11 cellular contexts compared by ENCODE assay signal in genomic region chr10:42951486-42952251, GRCh38.
DNase-seq lines count a peak whose midpoint lies in the region; ATAC-seq and TF ChIP-seq lines count a peak whose summit lies in the region.
"Had no signal": no experiment of that assay in that cellular context is flagged by ENCODE, and none has a peak within 500 bp of the region (broad histone marks: within the 10 kb centered on the region; RNA-seq: fewer than 3 reads in every experiment).

No MANE protein-coding gene starts in this region.

- H3K27ac ChIP-seq in RWPE2 (ENCODE audit: poor library complexity, severe bottlenecking) (no peak overlapping the region), heart left ventricle (peak overlapping the region in 7 of 12 donors; percentile 0 to 51 (median 25))

- H3K27ac Mint-ChIP-seq in Calu3 (ENCODE audit: unreplicated experiment) (no peak overlapping the region), neural crest cell (ENCODE audit: unreplicated experiment) (no peak overlapping the region)
- H3K27ac Mint-ChIP-seq: activated naive CD4-positive, alpha-beta T cell treated with anti-CD3 and anti-CD28 coated beads, Interleukin-2, amount 50 U/mL, for 72 hours had no signal

- CTCF ChIA-PET in Calu3 (lab: Charles Lee), result interaction anchor here (1.0 kb wide), 1 partner anchor 153 kb away, joined by 3 read pairs; no protein-coding TSS in a partner anchor

- 6 to 19% (median 14%) methylated on average over 25 to 39 of the region's 39 CpGs for WGBS in heart left ventricle, 4 donors

- TF ChIP-seq POLR2A in heart left ventricle (IDR thresholded peaks at IDR 0.05), result no peak

- intact Hi-C loops in Calu3 (cut with micrococcal nuclease; ENCODE audit: unreplicated experiment), result no loop called here
- intact Hi-C loops in heart left ventricle (cut with DNase I), result loop anchor here in 1 of 10 donors (10.0 kb wide), 1 partner anchor 123 kb away; the partner anchor contains the start of gene RET

- peak; percentile 35 for DNase-seq in Calu3
- no peak for DNase-seq in RWPE2 (ENCODE audit: low spot score)
- DNase-seq in heart left ventricle, result peak in 4 of 5 donors; percentile 62 to 74 (median 70)
- no peak for DNase-seq in neural crest cell (ENCODE audit: low read depth, low spot score)
- DNase-seq in NCI-H1436 treated with DMSO at 0.1 percent for 48 hours (lab: John Stamatoyannopoulos, UW), result no peak
- DNase-seq in NCI-H526 treated with DMSO at 0.1 percent for 48 hours (lab: John Stamatoyannopoulos, UW), result no peak
- no peak for DNase-seq in activated CD4-positive, CD25-positive, alpha-beta regulatory T cell treated with anti-CD3 and anti-CD28 coated beads, Interleukin-2, amount 50 U/mL, for 72 hours
- no peak for DNase-seq in HuH-7 (ENCODE audit: low spot score)
- DNase-seq: C1 segment of cervical spinal cord, T-helper 2 cell had no signal

- H3K27me3 ChIP-seq in RWPE2 (ENCODE audit: insufficient read depth, poor library complexity, severe bottlenecking) (peaks cover 9% of the 10 kb centered on the region), heart left ventricle (peaks cover 0 to 26% (median 10%) of the 10 kb centered on the region in 9 donors)

- TF ChIP-seq CTCF in Calu3 (IDR thresholded peaks at IDR 0.05; ENCODE audit: unreplicated experiment) (no peak), RWPE2 (IDR thresholded peaks at IDR 0.05; ENCODE audit: poor library complexity, severe bottlenecking) (no peak), heart left ventricle (IDR thresholded peaks at IDR 0.05) (no peak), neural crest cell (conservative IDR thresholded peaks at IDR 0.05) (no peak)

- H3K9me3 ChIP-seq in RWPE2 (ENCODE audit: severe bottlenecking) (no peaks in the 10 kb centered on the region), heart left ventricle (peaks cover 0 to 13% (median 0%) of the 10 kb centered on the region in 12 donors)

- H3K36me3 ChIP-seq in RWPE2 (ENCODE audit: low read depth) (no peaks in the 10 kb centered on the region), heart left ventricle (no peaks in the 10 kb centered on the region)

- ATAC-seq in RWPE2 (ENCODE audit: low read depth) (peak; percentile 41), heart left ventricle (peak in 3 of 4 donors; percentile 42 to 83 (median 69))
- ATAC-seq: activated naive CD4-positive, alpha-beta T cell treated with anti-CD3 and anti-CD28 coated beads, Interleukin-2, amount 50 U/mL, for 72 hours had no signal

- H3K4me1 Mint-ChIP-seq in Calu3 (ENCODE audit: low read depth, unreplicated experiment) (peaks cover 12% of the 10 kb centered on the region), neural crest cell (peaks cover 13% of the 10 kb centered on the region)

- H3K27me3 Mint-ChIP-seq in Calu3 (ENCODE audit: unreplicated experiment) (peaks cover 28% of the 10 kb centered on the region), neural crest cell (ENCODE audit: low read depth) (peaks cover 26% of the 10 kb centered on the region)

- no peaks in the 10 kb centered on the region for H3K9me3 Mint-ChIP-seq in Calu3 (ENCODE audit: low read depth, unreplicated experiment)
- H3K9me3 Mint-ChIP-seq in neural crest cell, result peaks cover 2% of the 10 kb centered on the region
- H3K9me3 Mint-ChIP-seq: activated naive CD4-positive, alpha-beta T cell treated with anti-CD3 and anti-CD28 coated beads, Interleukin-2, amount 50 U/mL, for 72 hours had no signal

- H3K4me1 ChIP-seq in RWPE2 (ENCODE audit: insufficient read depth, poor library complexity, severe bottlenecking) (no peaks in the 10 kb centered on the region), heart left ventricle (peaks cover 0 to 17% (median 10%) of the 10 kb centered on the region in 12 donors)

- H3K4me3 Mint-ChIP-seq in Calu3 (ENCODE audit: low read depth, unreplicated experiment) (peak overlapping the region; percentile 58), neural crest cell (peak overlapping the region; percentile 67)

- H3K36me3 Mint-ChIP-seq in Calu3 (ENCODE audit: insufficient read depth, unreplicated experiment) (no peaks in the 10 kb centered on the region), neural crest cell (ENCODE audit: low read depth) (no peaks in the 10 kb centered on the region)
- H3K36me3 Mint-ChIP-seq: activated naive CD4-positive, alpha-beta T cell treated with anti-CD3 and anti-CD28 coated beads, Interleukin-2, amount 50 U/mL, for 72 hours had no signal

- H3K4me3 ChIP-seq in RWPE2 (ENCODE audit: severe bottlenecking) (no peak overlapping the region), heart left ventricle (peak overlapping the region in 2 of 12 donors; percentile 6 to 16)

- no TSS peak for BruUV-seq in Calu3 (replicated peaks; lab: Mats Ljungman, UMichigan)

Comparison
In these comparisons a context has a peak if more than half of its experiments do, and no peak if none do; other contexts are left out.
1. DNase-seq: peak in Calu3 (single experiment) and heart left ventricle (4 of 5); none in RWPE2 (single experiment), neural crest cell (single experiment), NCI-H1436 treated with DMSO at 0.1 percent for 48 hours (single experiment), NCI-H526 treated with DMSO at 0.1 percent for 48 hours (single experiment), activated CD4-positive, CD25-positive, alpha-beta regulatory T cell treated with anti-CD3 and anti-CD28 coated beads, Interleukin-2, amount 50 U/mL, for 72 hours (single experiment) and HuH-7 (single experiment).